ENCODE assay signal across 9 cellular contexts in genomic region chr14:50619569-50620141, GRCh38. TPM values are rescaled to one million over a fixed set of nuclear protein-coding genes. Genes with fewer than 3 reads are reported as not detected.
A peak's percentile ranks its signal among the peaks of the same experiment; 100 is the strongest.
DNase-seq lines count a peak whose midpoint lies in the region; ATAC-seq, FAIRE-seq and TF ChIP-seq lines count a peak whose summit lies in the region.
"Had no signal": no experiment of that assay in that cellular context is flagged by ENCODE, and none has a peak within 500 bp of the region (broad histone marks: within the 10 kb centered on the region; RNA-seq: fewer than 3 reads in every experiment).

No MANE protein-coding gene starts in this region.

- no peak overlapping the region for H3K9ac ChIP-seq in Loucy (ENCODE audit: low read depth, low read length, poor library complexity, severe bottlenecking)
- no peak overlapping the region for H3K9ac ChIP-seq in astrocyte (ENCODE audit: low read length)

- H3K4me1 Mint-ChIP-seq in astrocyte (ENCODE audit: low read depth, unreplicated experiment), result no peaks in the 10 kb centered on the region
- H3K4me1 Mint-ChIP-seq in effector memory CD8-positive, alpha-beta T cell (ENCODE audit: low read depth in 2 of 2), result no peaks in the 10 kb centered on the region

- H3K36me3 Mint-ChIP-seq in astrocyte (ENCODE audit: low read depth, unreplicated experiment), result peaks cover 2% of the 10 kb centered on the region
- no peaks in the 10 kb centered on the region for H3K36me3 Mint-ChIP-seq in effector memory CD8-positive, alpha-beta T cell (ENCODE audit: insufficient read depth)

- H3K4me1 ChIP-seq in Loucy (ENCODE audit: insufficient read depth, low read length, poor library complexity, severe bottlenecking) (no peaks in the 10 kb centered on the region), astrocyte (ENCODE audit: insufficient read depth, low read length) (peaks cover 6% of the 10 kb centered on the region), uterus (no peaks in the 10 kb centered on the region)
- no peaks in the 10 kb centered on the region for H3K4me1 ChIP-seq in effector memory CD4-positive, alpha-beta T cell (ENCODE audit: control insufficient read depth, insufficient read depth, low read length, poor library complexity, severe bottlenecking)

- no peak overlapping the region for H3K4me3 Mint-ChIP-seq in astrocyte (ENCODE audit: unreplicated experiment)
- no peak overlapping the region for H3K4me3 Mint-ChIP-seq in effector memory CD8-positive, alpha-beta T cell

- no peak overlapping the region for H3K27ac Mint-ChIP-seq in astrocyte (ENCODE audit: unreplicated experiment)
- H3K27ac Mint-ChIP-seq in effector memory CD8-positive, alpha-beta T cell, result no peak overlapping the region

- intact Hi-C loops in uterus (cut with DNase I; ENCODE audit: low total_unique reads), result loop anchor here (10.0 kb wide), 1 partner anchor 245 kb away; no protein-coding TSS in a partner anchor

- CTCF ChIA-PET in AG04450 (lab: Charles Lee), result interaction anchor here (0.6 to 2.8 kb wide), 20 partner anchors 11 to 240 kb away, joined by 3 to 29 read pairs (median 4); no protein-coding TSS in a partner anchor

- POLR2A ChIA-PET in AG04450 (lab: Yijun Ruan, JAX), result interaction anchor here (0.9 to 1.6 kb wide), 3 partner anchors 31 to 156 kb away, joined by 3 to 6 read pairs (median 3); partner anchors contain the start of gene SAV1

- no peak overlapping the region for H3K27ac ChIP-seq in AG04450 (ENCODE audit: low read depth, low read length)
- no peak overlapping the region for H3K27ac ChIP-seq in astrocyte (ENCODE audit: low read depth, low read length)
- H3K27ac ChIP-seq in uterus, result no peak overlapping the region
- H3K27ac ChIP-seq in effector memory CD4-positive, alpha-beta T cell (ENCODE audit: insufficient read depth, low read length, poor library complexity, severe bottlenecking), result no peak overlapping the region

- no peak overlapping the region for H3K4me2 ChIP-seq in Loucy (ENCODE audit: low read depth, low read length, poor library complexity, severe bottlenecking)
- H3K4me2 ChIP-seq in astrocyte (ENCODE audit: low read length), result no peak overlapping the region

- no peak for ATAC-seq in effector memory CD8-positive, alpha-beta T cell (replicated peaks)

- DNase-seq in AG04450 (ENCODE audit: low read depth, low spot score), result no peak
- DNase-seq in astrocyte (ENCODE audit: low read depth), result peak; percentile 25
- DNase-seq in kidney epithelial cell (ENCODE audit: low read depth), result no peak
- DNase-seq in uterus, result no peak
- DNase-seq in effector memory CD4-positive, alpha-beta T cell, result no peak
- no peak for DNase-seq in effector memory CD8-positive, alpha-beta T cell

- FAIRE-seq in astrocyte (lab: Jason Lieb, UNC), result peak; percentile 41
- FAIRE-seq: colon had no signal

- no peaks in the 10 kb centered on the region for H3F3A ChIP-seq in Loucy (ENCODE audit: low read depth)

- H3K27me3 Mint-ChIP-seq in astrocyte (ENCODE audit: low read depth, unreplicated experiment), result no peaks in the 10 kb centered on the region
- H3K27me3 Mint-ChIP-seq in effector memory CD8-positive, alpha-beta T cell, result no peaks in the 10 kb centered on the region

- H4K20me1 ChIP-seq in Loucy (ENCODE audit: insufficient read depth, low read length, poor library complexity, severe bottlenecking) (no peaks in the 10 kb centered on the region), astrocyte (ENCODE audit: insufficient read depth, low read length) (no peaks in the 10 kb centered on the region)

- H3K36me3 ChIP-seq in Loucy (ENCODE audit: insufficient read depth, low read length), result no peaks in the 10 kb centered on the region; the same call in 1 of the 2 replicates
- H3K36me3 ChIP-seq in astrocyte (ENCODE audit: insufficient read depth, low read length), result no peaks in the 10 kb centered on the region
- no peaks in the 10 kb centered on the region for H3K36me3 ChIP-seq in kidney epithelial cell (ENCODE audit: control insufficient read depth, insufficient read depth, low read length)
- no peaks in the 10 kb centered on the region for H3K36me3 ChIP-seq in uterus
- no peaks in the 10 kb centered on the region for H3K36me3 ChIP-seq in effector memory CD4-positive, alpha-beta T cell (ENCODE audit: control insufficient read depth, insufficient read depth, low read length)

- no peak overlapping the region for H3K4me3 ChIP-seq in AG04450 (ENCODE audit: low read depth, low read length)
- H3K4me3 ChIP-seq in Loucy (ENCODE audit: low read length, poor library complexity, severe bottlenecking), result no peak overlapping the region
- no peak overlapping the region for H3K4me3 ChIP-seq in astrocyte (ENCODE audit: insufficient read depth, low read depth, low read length)
- H3K4me3 ChIP-seq in kidney epithelial cell (ENCODE audit: low read depth, low read length), result no peak overlapping the region
- no peak overlapping the region for H3K4me3 ChIP-seq in uterus
- H3K4me3 ChIP-seq in effector memory CD4-positive, alpha-beta T cell (ENCODE audit: insufficient read depth, low read depth, low read length, poor library complexity, severe bottlenecking), result no peak overlapping the region

- H3K9me3 Mint-ChIP-seq in astrocyte (ENCODE audit: unreplicated experiment), result no peaks in the 10 kb centered on the region
- no peaks in the 10 kb centered on the region for H3K9me3 Mint-ChIP-seq in effector memory CD8-positive, alpha-beta T cell

- no peak for TF ChIP-seq POLR2A in uterus (IDR thresholded peaks at IDR 0.05)

- no peaks in the 10 kb centered on the region for H3K27me3 ChIP-seq in AG04450 (ENCODE audit: control insufficient read depth, insufficient read depth, low read length)
- H3K27me3 ChIP-seq in Loucy (ENCODE audit: insufficient read depth, low read length, poor library complexity, severe bottlenecking), result no peaks in the 10 kb centered on the region
- no peaks in the 10 kb centered on the region for H3K27me3 ChIP-seq in astrocyte (ENCODE audit: insufficient read depth, low read length)
- no peaks in the 10 kb centered on the region for H3K27me3 ChIP-seq in kidney epithelial cell (ENCODE audit: control insufficient read depth, insufficient read depth, low read length)
- no peaks in the 10 kb centered on the region for H3K27me3 ChIP-seq in uterus
- no peaks in the 10 kb centered on the region for H3K27me3 ChIP-seq in effector memory CD4-positive, alpha-beta T cell (replicated peaks; ENCODE audit: control insufficient read depth, insufficient read depth, low read length, poor library complexity, severe bottlenecking)

- H3K79me2 ChIP-seq in Loucy (ENCODE audit: insufficient read depth, low read length), result no peaks in the 10 kb centered on the region
- H3K79me2 ChIP-seq in astrocyte (ENCODE audit: insufficient read depth, low read length), result no peaks in the 10 kb centered on the region

- H2AFZ ChIP-seq in Loucy (ENCODE audit: low read length) (no peak overlapping the region), astrocyte (ENCODE audit: low read depth, low read length) (no peak overlapping the region)

- peak; percentile 71 for TF ChIP-seq CTCF in AG04450 (IDR thresholded peaks at IDR 0.05; ENCODE audit: low read depth, low read length)
- peak; percentile 56; the same call in 1 of the 2 replicates for TF ChIP-seq CTCF in GM12874 (IDR thresholded peaks at IDR 0.05; ENCODE audit: insufficient read depth, low read depth, low read length)
- TF ChIP-seq CTCF in Loucy (conservative IDR thresholded peaks at IDR 0.05; ENCODE audit: low read length), result peak; percentile 77
- TF ChIP-seq CTCF in astrocyte (IDR thresholded peaks at IDR 0.05; ENCODE audit: insufficient read depth, low read depth, low read length), result peak; percentile 76
- peak; percentile 63 for TF ChIP-seq CTCF in kidney epithelial cell (IDR thresholded peaks at IDR 0.05; ENCODE audit: insufficient read depth, low read length, poor library complexity, severe bottlenecking)
- TF ChIP-seq CTCF in uterus (IDR thresholded peaks at IDR 0.05), result peak; percentile 32 to 45 (median 38)

- no peaks in the 10 kb centered on the region for H3K9me2 ChIP-seq in Loucy (replicated peaks; ENCODE audit: low read depth, low read length)

- H3K9me3 ChIP-seq in AG04450 (ENCODE audit: control insufficient read depth, insufficient read depth, low read length), result no peaks in the 10 kb centered on the region
- H3K9me3 ChIP-seq in Loucy (ENCODE audit: insufficient read depth, low read depth, low read length), result no peaks in the 10 kb centered on the region
- no peaks in the 10 kb centered on the region for H3K9me3 ChIP-seq in astrocyte (ENCODE audit: insufficient read depth, low read depth, low read length)
- H3K9me3 ChIP-seq in uterus, result no peaks in the 10 kb centered on the region
- H3K9me3 ChIP-seq in effector memory CD4-positive, alpha-beta T cell (ENCODE audit: control insufficient read depth, low read length), result no peaks in the 10 kb centered on the region

RNA-seq across cellular contexts. Expression of gene SAV1, which starts 48.5 kb away (rescaled TPM):
- polyA plus RNA-seq in AG04450 (2011; rRNA removed), result 27.6 and 33.8 TPM in 2 replicates
- 14.3 and 21.4 TPM in 2 replicates for polyA minus RNA-seq in AG04450 (2011; rRNA and poly(A)+ RNA removed)
- total RNA-seq in astrocyte (18.3 and 26.3 TPM in 2 replicates), kidney epithelial cell (25.3 and 31.1 TPM in 2 replicates), uterus (10 to 100 TPM; 18.2 to 42.9 (median 35.8) TPM)

RNA-seq across cellular contexts. Expression of gene ATL1, which starts 59.7 kb away (rescaled TPM):
- polyA plus RNA-seq in AG04450 (2011; rRNA removed), result 8.2 and 11.5 TPM in 2 replicates
- 7.9 and 9.1 TPM in 2 replicates for polyA minus RNA-seq in AG04450 (2011; rRNA and poly(A)+ RNA removed)
- total RNA-seq in astrocyte (15.8 and 17.9 TPM in 2 replicates), kidney epithelial cell (3.1 and 4.2 TPM in 2 replicates), uterus (10 to 100 TPM in 3 of 4 donors, 1 to 10 TPM in 1; 1.5 to 24.3 (median 13.0) TPM)
